Comparison of ENCODE assay signal across 1 cellular context in the genomic region with DNA sequence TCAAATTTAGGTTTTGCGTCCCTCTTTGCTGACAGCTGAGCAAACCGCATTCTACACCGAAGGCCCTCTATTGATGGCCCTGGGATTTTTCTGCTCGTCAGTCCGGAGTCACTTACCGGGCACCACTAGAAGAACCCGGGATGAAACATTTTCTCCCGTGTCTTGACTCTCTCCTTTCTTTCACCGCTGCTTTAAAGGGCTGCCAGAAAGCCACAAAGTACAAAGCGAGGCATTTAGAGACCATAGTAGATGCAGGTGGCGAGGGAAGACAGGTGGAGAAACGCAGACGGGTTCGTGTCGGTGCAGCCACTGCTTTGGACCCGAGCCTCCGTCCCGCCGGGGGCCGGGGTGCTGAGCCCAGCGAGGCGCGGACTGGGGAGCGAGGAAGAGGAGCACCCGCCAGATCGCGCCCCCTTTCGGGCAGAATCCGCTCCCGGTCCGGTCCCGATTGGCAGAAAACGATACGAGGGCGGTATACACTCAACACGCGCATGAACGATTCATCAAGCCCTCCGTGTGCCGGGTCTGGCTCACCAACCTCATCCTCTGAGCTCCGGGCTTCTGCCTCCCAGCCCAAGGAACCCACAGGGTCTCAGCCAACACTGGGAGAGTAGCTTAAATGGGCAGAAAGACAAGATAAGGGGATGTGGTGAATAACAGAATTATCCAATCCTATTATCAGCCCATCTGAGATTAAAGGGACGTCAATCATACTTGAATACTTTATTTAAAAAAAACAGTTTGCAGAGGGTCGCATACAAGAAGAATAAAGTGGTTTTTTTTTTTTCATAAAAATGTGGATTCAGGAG.
TF ChIP-seq lines count a peak whose summit lies in the region.

No MANE protein-coding gene starts in this region.

TF ChIP-seq in HEK293, 187 proteins besides CTCF, POLR2A, EP300 and RAD21 (continued from another document and continues in another):
- TF ChIP-seq, protein P1, sequence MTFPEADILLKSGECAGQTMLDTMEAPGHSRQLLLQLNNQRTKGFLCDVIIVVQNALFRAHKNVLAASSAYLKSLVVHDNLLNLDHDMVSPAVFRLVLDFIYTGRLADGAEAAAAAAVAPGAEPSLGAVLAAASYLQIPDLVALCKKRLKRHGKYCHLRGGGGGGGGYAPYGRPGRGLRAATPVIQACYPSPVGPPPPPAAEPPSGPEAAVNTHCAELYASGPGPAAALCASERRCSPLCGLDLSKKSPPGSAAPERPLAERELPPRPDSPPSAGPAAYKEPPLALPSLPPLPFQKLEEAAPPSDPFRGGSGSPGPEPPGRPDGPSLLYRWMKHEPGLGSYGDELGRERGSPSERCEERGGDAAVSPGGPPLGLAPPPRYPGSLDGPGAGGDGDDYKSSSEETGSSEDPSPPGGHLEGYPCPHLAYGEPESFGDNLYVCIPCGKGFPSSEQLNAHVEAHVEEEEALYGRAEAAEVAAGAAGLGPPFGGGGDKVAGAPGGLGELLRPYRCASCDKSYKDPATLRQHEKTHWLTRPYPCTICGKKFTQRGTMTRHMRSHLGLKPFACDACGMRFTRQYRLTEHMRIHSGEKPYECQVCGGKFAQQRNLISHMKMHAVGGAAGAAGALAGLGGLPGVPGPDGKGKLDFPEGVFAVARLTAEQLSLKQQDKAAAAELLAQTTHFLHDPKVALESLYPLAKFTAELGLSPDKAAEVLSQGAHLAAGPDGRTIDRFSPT (tag by site-specific recombination; IDR thresholded peaks at IDR 0.05), result peak; percentile 92
- TF ChIP-seq ZNF660 (tag by site-specific recombination; IDR thresholded peaks at IDR 0.05) (peak; percentile 80), ZNF701 (tag by site-specific recombination; IDR thresholded peaks at IDR 0.05) (no peak), ZNF140 (tag by site-specific recombination; IDR thresholded peaks at IDR 0.05) (no peak), ZNF239 (tag by site-specific recombination; IDR thresholded peaks at IDR 0.05) (no peak), KLF8 (tag by site-specific recombination; IDR thresholded peaks at IDR 0.05) (peak; percentile 47; the same call in 1 of the 2 replicates), KLF16 (tag by site-specific recombination; IDR thresholded peaks at IDR 0.05) (no peak), ZNF654 (tag by site-specific recombination; IDR thresholded peaks at IDR 0.05; ENCODE audit: low read depth) (no peak), ZNF747 (tag by site-specific recombination; IDR thresholded peaks at IDR 0.05) (no peak), SP7 (tag by site-specific recombination; IDR thresholded peaks at IDR 0.05) (peak; percentile 71), ZNF549 (tag by site-specific recombination; IDR thresholded peaks at IDR 0.05) (no peak), ZNF529 (tag by site-specific recombination; IDR thresholded peaks at IDR 0.05; ENCODE audit: insufficient replicate concordance) (no peak), ZBTB21 (tag by site-specific recombination; IDR thresholded peaks at IDR 0.05) (no peak), ZNF600 (tag by site-specific recombination; IDR thresholded peaks at IDR 0.05) (peak; percentile 100), ZNF768 (tag by site-specific recombination; IDR thresholded peaks at IDR 0.05) (no peak), SCRT1 (tag by site-specific recombination; IDR thresholded peaks at IDR 0.05; ENCODE audit: borderline replicate concordance) (no peak), ZNF214 (tag by site-specific recombination; IDR thresholded peaks at IDR 0.05; ENCODE audit: borderline replicate concordance) (0 out of 2 replicates have a peak, but pooled peaks have one; percentile 9), ZNF585B (tag by site-specific recombination; IDR thresholded peaks at IDR 0.05) (no peak), ZNF837 (tag by site-specific recombination; IDR thresholded peaks at IDR 0.05) (no peak), ZNF560 (tag by site-specific recombination; IDR thresholded peaks at IDR 0.05; ENCODE audit: borderline replicate concordance) (no peak), ZNF274 (IDR thresholded peaks at IDR 0.05; ENCODE audit: low read length) (no peak), ZNF274 (tag by site-specific recombination; IDR thresholded peaks at IDR 0.05; ENCODE audit: borderline replicate concordance) (no peak), OSR2 (tag by site-specific recombination; IDR thresholded peaks at IDR 0.05) (peak; percentile 46; the same call in 1 of the 2 replicates), ZNF626 (tag by site-specific recombination; IDR thresholded peaks at IDR 0.05) (no peak), GLI4 (tag by site-specific recombination; IDR thresholded peaks at IDR 0.05) (no peak), ZNF473 (tag by site-specific recombination; IDR thresholded peaks at IDR 0.05) (no peak), ZNF510 (tag by site-specific recombination; IDR thresholded peaks at IDR 0.05; ENCODE audit: insufficient replicate concordance) (no peak), ZIC2 (tag by site-specific recombination; IDR thresholded peaks at IDR 0.05) (peak; percentile 24; the same call in 1 of the 2 replicates), MEIS1 (CRISPR knock-in tag; IDR thresholded peaks at IDR 0.05; ENCODE audit: borderline replicate concordance) (no peak)
- TF ChIP-seq, protein P2, sequence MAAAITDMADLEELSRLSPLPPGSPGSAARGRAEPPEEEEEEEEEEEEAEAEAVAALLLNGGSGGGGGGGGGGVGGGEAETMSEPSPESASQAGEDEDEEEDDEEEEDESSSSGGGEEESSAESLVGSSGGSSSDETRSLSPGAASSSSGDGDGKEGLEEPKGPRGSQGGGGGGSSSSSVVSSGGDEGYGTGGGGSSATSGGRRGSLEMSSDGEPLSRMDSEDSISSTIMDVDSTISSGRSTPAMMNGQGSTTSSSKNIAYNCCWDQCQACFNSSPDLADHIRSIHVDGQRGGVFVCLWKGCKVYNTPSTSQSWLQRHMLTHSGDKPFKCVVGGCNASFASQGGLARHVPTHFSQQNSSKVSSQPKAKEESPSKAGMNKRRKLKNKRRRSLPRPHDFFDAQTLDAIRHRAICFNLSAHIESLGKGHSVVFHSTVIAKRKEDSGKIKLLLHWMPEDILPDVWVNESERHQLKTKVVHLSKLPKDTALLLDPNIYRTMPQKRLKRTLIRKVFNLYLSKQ (tag by site-specific recombination; IDR thresholded peaks at IDR 0.05; ENCODE audit: borderline replicate concordance), result no peak
- TF ChIP-seq, protein P3, sequence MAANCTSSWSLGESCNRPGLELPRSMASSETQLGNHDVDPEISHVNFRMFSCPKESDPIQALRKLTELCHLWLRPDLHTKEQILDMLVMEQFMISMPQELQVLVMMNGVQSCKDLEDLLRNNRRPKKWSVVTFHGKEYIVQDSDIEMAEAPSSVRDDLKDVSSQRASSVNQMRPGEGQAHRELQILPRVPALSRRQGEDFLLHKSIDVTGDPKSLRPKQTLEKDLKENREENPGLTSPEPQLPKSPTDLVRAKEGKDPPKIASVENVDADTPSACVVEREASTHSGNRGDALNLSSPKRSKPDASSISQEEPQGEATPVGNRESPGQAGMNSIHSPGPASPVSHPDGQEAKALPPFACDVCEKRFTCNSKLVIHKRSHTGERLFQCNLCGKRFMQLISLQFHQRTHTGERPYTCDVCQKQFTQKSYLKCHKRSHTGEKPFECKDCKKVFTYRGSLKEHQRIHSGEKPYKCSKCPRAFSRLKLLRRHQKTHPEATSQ (tag by site-specific recombination; IDR thresholded peaks at IDR 0.05), result 0 out of 2 replicates have a peak, but pooled peaks have one; percentile 21
- TF ChIP-seq, protein P4, sequence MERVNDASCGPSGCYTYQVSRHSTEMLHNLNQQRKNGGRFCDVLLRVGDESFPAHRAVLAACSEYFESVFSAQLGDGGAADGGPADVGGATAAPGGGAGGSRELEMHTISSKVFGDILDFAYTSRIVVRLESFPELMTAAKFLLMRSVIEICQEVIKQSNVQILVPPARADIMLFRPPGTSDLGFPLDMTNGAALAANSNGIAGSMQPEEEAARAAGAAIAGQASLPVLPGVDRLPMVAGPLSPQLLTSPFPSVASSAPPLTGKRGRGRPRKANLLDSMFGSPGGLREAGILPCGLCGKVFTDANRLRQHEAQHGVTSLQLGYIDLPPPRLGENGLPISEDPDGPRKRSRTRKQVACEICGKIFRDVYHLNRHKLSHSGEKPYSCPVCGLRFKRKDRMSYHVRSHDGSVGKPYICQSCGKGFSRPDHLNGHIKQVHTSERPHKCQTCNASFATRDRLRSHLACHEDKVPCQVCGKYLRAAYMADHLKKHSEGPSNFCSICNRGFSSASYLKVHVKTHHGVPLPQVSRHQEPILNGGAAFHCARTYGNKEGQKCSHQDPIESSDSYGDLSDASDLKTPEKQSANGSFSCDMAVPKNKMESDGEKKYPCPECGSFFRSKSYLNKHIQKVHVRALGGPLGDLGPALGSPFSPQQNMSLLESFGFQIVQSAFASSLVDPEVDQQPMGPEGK (tag by site-specific recombination; IDR thresholded peaks at IDR 0.05), result peak; percentile 99
- TF ChIP-seq, protein P5, sequence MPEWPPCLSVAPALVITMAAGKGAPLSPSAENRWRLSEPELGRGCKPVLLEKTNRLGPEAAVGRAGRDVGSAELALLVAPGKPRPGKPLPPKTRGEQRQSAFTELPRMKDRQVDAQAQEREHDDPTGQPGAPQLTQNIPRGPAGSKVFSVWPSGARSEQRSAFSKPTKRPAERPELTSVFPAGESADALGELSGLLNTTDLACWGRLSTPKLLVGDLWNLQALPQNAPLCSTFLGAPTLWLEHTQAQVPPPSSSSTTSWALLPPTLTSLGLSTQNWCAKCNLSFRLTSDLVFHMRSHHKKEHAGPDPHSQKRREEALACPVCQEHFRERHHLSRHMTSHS (tag by site-specific recombination; IDR thresholded peaks at IDR 0.05), result no peak
- TF ChIP-seq, protein P6, sequence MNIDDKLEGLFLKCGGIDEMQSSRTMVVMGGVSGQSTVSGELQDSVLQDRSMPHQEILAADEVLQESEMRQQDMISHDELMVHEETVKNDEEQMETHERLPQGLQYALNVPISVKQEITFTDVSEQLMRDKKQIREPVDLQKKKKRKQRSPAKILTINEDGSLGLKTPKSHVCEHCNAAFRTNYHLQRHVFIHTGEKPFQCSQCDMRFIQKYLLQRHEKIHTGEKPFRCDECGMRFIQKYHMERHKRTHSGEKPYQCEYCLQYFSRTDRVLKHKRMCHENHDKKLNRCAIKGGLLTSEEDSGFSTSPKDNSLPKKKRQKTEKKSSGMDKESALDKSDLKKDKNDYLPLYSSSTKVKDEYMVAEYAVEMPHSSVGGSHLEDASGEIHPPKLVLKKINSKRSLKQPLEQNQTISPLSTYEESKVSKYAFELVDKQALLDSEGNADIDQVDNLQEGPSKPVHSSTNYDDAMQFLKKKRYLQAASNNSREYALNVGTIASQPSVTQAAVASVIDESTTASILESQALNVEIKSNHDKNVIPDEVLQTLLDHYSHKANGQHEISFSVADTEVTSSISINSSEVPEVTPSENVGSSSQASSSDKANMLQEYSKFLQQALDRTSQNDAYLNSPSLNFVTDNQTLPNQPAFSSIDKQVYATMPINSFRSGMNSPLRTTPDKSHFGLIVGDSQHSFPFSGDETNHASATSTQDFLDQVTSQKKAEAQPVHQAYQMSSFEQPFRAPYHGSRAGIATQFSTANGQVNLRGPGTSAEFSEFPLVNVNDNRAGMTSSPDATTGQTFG (tag by site-specific recombination; IDR thresholded peaks at IDR 0.05; ENCODE audit: borderline replicate concordance), result no peak
- TF ChIP-seq, protein P7, sequence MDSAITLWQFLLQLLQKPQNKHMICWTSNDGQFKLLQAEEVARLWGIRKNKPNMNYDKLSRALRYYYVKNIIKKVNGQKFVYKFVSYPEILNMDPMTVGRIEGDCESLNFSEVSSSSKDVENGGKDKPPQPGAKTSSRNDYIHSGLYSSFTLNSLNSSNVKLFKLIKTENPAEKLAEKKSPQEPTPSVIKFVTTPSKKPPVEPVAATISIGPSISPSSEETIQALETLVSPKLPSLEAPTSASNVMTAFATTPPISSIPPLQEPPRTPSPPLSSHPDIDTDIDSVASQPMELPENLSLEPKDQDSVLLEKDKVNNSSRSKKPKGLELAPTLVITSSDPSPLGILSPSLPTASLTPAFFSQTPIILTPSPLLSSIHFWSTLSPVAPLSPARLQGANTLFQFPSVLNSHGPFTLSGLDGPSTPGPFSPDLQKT (IDR thresholded peaks at IDR 0.05; ENCODE audit: borderline replicate concordance, low read depth, low read length), result no peak
- TF ChIP-seq, protein P8, sequence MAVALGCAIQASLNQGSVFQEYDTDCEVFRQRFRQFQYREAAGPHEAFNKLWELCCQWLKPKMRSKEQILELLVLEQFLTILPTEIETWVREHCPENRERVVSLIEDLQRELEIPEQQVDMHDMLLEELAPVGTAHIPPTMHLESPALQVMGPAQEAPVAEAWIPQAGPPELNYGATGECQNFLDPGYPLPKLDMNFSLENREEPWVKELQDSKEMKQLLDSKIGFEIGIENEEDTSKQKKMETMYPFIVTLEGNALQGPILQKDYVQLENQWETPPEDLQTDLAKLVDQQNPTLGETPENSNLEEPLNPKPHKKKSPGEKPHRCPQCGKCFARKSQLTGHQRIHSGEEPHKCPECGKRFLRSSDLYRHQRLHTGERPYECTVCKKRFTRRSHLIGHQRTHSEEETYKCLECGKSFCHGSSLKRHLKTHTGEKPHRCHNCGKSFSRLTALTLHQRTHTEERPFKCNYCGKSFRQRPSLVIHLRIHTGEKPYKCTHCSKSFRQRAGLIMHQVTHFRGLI (tag by site-specific recombination; IDR thresholded peaks at IDR 0.05), result peak; percentile 69; the same call in 1 of the 2 replicates
- TF ChIP-seq, protein P9, sequence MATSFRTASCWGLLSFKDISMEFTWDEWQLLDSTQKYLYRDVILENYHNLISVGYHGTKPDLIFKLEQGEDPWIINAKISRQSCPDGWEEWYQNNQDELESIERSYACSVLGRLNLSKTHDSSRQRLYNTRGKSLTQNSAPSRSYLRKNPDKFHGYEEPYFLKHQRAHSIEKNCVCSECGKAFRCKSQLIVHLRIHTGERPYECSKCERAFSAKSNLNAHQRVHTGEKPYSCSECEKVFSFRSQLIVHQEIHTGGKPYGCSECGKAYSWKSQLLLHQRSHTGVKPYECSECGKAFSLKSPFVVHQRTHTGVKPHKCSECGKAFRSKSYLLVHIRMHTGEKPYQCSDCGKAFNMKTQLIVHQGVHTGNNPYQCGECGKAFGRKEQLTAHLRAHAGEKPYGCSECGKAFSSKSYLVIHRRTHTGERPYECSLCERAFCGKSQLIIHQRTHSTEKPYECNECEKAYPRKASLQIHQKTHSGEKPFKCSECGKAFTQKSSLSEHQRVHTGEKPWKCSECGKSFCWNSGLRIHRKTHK (tag by site-specific recombination; IDR thresholded peaks at IDR 0.05), result no peak
- TF ChIP-seq, protein P10, sequence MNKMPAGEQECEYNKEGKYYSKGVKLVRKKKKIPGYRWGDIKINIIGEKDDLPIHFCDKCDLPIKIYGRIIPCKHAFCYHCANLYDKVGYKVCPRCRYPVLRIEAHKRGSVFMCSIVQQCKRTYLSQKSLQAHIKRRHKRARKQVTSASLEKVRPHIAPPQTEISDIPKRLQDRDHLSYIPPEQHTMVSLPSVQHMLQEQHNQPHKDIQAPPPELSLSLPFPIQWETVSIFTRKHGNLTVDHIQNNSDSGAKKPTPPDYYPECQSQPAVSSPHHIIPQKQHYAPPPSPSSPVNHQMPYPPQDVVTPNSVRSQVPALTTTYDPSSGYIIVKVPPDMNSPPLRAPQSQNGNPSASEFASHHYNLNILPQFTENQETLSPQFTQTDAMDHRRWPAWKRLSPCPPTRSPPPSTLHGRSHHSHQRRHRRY (tag by site-specific recombination; IDR thresholded peaks at IDR 0.05), result no peak
- TF ChIP-seq, protein P11, sequence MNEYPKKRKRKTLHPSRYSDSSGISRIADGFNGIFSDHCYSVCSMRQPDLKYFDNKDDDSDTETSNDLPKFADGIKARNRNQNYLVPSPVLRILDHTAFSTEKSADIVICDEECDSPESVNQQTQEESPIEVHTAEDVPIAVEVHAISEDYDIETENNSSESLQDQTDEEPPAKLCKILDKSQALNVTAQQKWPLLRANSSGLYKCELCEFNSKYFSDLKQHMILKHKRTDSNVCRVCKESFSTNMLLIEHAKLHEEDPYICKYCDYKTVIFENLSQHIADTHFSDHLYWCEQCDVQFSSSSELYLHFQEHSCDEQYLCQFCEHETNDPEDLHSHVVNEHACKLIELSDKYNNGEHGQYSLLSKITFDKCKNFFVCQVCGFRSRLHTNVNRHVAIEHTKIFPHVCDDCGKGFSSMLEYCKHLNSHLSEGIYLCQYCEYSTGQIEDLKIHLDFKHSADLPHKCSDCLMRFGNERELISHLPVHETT (tag by site-specific recombination; IDR thresholded peaks at IDR 0.05), result no peak; the same call in 1 of the 2 replicates
